1 cellular context compared by ENCODE assay signal in the genomic region with DNA sequence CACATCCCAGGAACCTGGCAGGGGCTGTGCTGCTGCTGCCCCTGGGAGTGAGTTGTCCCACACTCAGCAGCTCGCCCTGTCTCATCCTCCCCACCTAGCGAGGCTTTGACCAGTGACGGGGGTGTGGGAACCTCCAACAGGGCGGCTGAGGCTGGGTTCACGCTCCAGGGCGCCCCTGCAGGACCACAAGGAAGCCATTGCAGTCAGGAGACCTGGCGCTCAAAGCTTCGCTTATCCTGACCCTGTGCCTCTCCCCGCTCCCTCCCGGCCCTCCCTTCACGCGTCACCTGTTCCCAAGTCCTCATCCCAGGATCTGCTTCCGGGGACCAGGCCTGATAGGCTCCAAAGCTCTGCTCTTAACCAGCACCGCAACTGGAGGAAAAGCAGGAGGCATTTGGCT.
A peak's percentile ranks its signal among the peaks of the same experiment; 100 is the strongest.
TF ChIP-seq lines count a peak whose summit lies in the region.

No MANE protein-coding gene starts in this region.

TF ChIP-seq in H1, 55 proteins besides CTCF, POLR2A, EP300 and RAD21:
- TF ChIP-seq TCF12 (IDR thresholded peaks at IDR 0.05; ENCODE audit: low read depth, low read length), result no peak
- peak; percentile 51; the same call in 1 of the 2 replicates for TF ChIP-seq CREB1 (IDR thresholded peaks at IDR 0.05)
- no peak for TF ChIP-seq RNF2 (IDR thresholded peaks at IDR 0.05; ENCODE audit: borderline replicate concordance, low read depth, low read length, missing control alignments, poor library complexity, severe bottlenecking)
- no peak for TF ChIP-seq CTBP2 (IDR thresholded peaks at IDR 0.05; ENCODE audit: borderline replicate concordance, insufficient read depth, insufficient read length, low read length)
- TF ChIP-seq, protein P1, sequence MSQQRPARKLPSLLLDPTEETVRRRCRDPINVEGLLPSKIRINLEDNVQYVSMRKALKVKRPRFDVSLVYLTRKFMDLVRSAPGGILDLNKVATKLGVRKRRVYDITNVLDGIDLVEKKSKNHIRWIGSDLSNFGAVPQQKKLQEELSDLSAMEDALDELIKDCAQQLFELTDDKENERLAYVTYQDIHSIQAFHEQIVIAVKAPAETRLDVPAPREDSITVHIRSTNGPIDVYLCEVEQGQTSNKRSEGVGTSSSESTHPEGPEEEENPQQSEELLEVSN (IDR thresholded peaks at IDR 0.05), result no peak
- 0 out of 2 replicates have a peak, but pooled peaks have one; percentile 31 for TF ChIP-seq YY1 (IDR thresholded peaks at IDR 0.05; ENCODE audit: low read depth, low read length)
- peak; percentile 79 for TF ChIP-seq RFX5 (IDR thresholded peaks at IDR 0.05; ENCODE audit: borderline replicate concordance, low read depth, low read length)
- no peak for TF ChIP-seq SIX5 (IDR thresholded peaks at IDR 0.05; ENCODE audit: low read depth, low read length)
- TF ChIP-seq BRCA1 (IDR thresholded peaks at IDR 0.05; ENCODE audit: low read depth, low read length), result no peak
- TF ChIP-seq, protein P2, sequence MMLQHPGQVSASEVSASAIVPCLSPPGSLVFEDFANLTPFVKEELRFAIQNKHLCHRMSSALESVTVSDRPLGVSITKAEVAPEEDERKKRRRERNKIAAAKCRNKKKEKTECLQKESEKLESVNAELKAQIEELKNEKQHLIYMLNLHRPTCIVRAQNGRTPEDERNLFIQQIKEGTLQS (IDR thresholded peaks at IDR 0.05; ENCODE audit: insufficient read depth, low read depth, low read length), result no peak
- no peak for TF ChIP-seq EGR1 (IDR thresholded peaks at IDR 0.05; ENCODE audit: borderline replicate concordance, low read depth, low read length)
- TF ChIP-seq CBX8 (IDR thresholded peaks at IDR 0.05; ENCODE audit: borderline replicate concordance, low read depth, low read length), result no peak
- no peak for TF ChIP-seq TEAD4 (IDR thresholded peaks at IDR 0.05; ENCODE audit: low read depth, low read length)
- TF ChIP-seq JUND (IDR thresholded peaks at IDR 0.05; ENCODE audit: low read length), result no peak
